In genomic region chr16:29007865-29008593, GRCh38 we compare ENCODE assay signal across 1 cellular context.
TF ChIP-seq lines count a peak whose summit lies in the region.

No MANE protein-coding gene starts in this region.

TF ChIP-seq in K562, 482 proteins besides CTCF, POLR2A, EP300 and RAD21 (continued from another document and continues in another):
- TF ChIP-seq VEZF1 (CRISPR knock-in tag; IDR thresholded peaks at IDR 0.05): 0 out of 2 replicates have a peak, but pooled peaks have one; percentile 11
- no peak for TF ChIP-seq SOX6 (IDR thresholded peaks at IDR 0.05)
- no peak for TF ChIP-seq NR2C2 (CRISPR knock-in tag; IDR thresholded peaks at IDR 0.05)
- no peak; the same call in 1 of the 2 replicates for TF ChIP-seq NR2C2 (tag; IDR thresholded peaks at IDR 0.05)
- TF ChIP-seq ZNF740 (CRISPR knock-in tag; IDR thresholded peaks at IDR 0.05): no peak; the same call in 1 of the 2 replicates
- no peak for TF ChIP-seq ZNF740 (tag; IDR thresholded peaks at IDR 0.05)
- no peak for TF ChIP-seq BDP1 (IDR thresholded peaks at IDR 0.05; ENCODE audit: insufficient read depth, insufficient read length)
- no peak for TF ChIP-seq U2AF2 (optimal IDR thresholded peaks at IDR 0.05; ENCODE audit: low read depth, low read length)
- no peak for TF ChIP-seq ZZZ3 (IDR thresholded peaks at IDR 0.05)
- peak; percentile 74; the same call in 1 of the 2 replicates for TF ChIP-seq MYNN (IDR thresholded peaks at IDR 0.05)
- no peak for TF ChIP-seq MYNN (CRISPR knock-in tag; IDR thresholded peaks at IDR 0.05)
- peak; percentile 39; the same call in 1 of the 2 replicates for TF ChIP-seq JUND (IDR thresholded peaks at IDR 0.05; ENCODE audit: borderline replicate concordance, low read depth, low read length)
- TF ChIP-seq JUND (tag; IDR thresholded peaks at IDR 0.05; ENCODE audit: borderline replicate concordance, low read depth, low read length): no peak
- no peak for TF ChIP-seq ATF6 (CRISPR knock-in tag; IDR thresholded peaks at IDR 0.05)
- TF ChIP-seq CGGBP1 (CRISPR knock-in tag; IDR thresholded peaks at IDR 0.05): no peak
- TF ChIP-seq ERF (CRISPR knock-in tag; IDR thresholded peaks at IDR 0.05): no peak
- no peak for TF ChIP-seq TCFL5 (CRISPR knock-in tag; conservative IDR thresholded peaks at IDR 0.05)
- TF ChIP-seq ZNF75A (CRISPR knock-in tag; IDR thresholded peaks at IDR 0.05): no peak
- TF ChIP-seq IRF2 (CRISPR knock-in tag; IDR thresholded peaks at IDR 0.05): no peak
- no peak for TF ChIP-seq SPI1 (IDR thresholded peaks at IDR 0.05; ENCODE audit: borderline replicate concordance, low read depth, low read length)
- TF ChIP-seq RHOXF2B (CRISPR knock-in tag; conservative IDR thresholded peaks at IDR 0.05): no peak
- TF ChIP-seq JUN (IDR thresholded peaks at IDR 0.05; ENCODE audit: borderline replicate concordance, low read depth, low read length): 0 out of 2 replicates have a peak, but pooled peaks have one; percentile 15
- TF ChIP-seq JUN (CRISPR knock-in tag; IDR thresholded peaks at IDR 0.05; ENCODE audit: borderline replicate concordance): no peak
- no peak for TF ChIP-seq NCOA1 (IDR thresholded peaks at IDR 0.05; ENCODE audit: low read depth)
- TF ChIP-seq RCOR1 (IDR thresholded peaks at IDR 0.05; ENCODE audit: borderline replicate concordance in 1 of 2, low read depth in 2 of 2, low read length in 2 of 2): peak in 1 of 2 experiments; percentile 48; a peak in 2 of 4 replicates
- no peak for TF ChIP-seq SMARCB1 (IDR thresholded peaks at IDR 0.05; ENCODE audit: insufficient read length, low read depth)
- no peak for TF ChIP-seq MEF2A (IDR thresholded peaks at IDR 0.05; ENCODE audit: control insufficient read depth, low read depth, low read length)
- no peak for TF ChIP-seq GTF3C2 (IDR thresholded peaks at IDR 0.05; ENCODE audit: borderline replicate concordance, extremely low read depth, insufficient read length)
- no peak for TF ChIP-seq ZNF12 (CRISPR knock-in tag; IDR thresholded peaks at IDR 0.05)
- TF ChIP-seq THRAP3 (IDR thresholded peaks at IDR 0.05; ENCODE audit: borderline replicate concordance): no peak
- no peak; the same call in 1 of the 2 replicates for TF ChIP-seq KLF16 (IDR thresholded peaks at IDR 0.05)
- TF ChIP-seq ZNF146 (CRISPR knock-in tag; IDR thresholded peaks at IDR 0.05; ENCODE audit: unreplicated experiment): no peak
- no peak for TF ChIP-seq ZNF561 (CRISPR knock-in tag; conservative IDR thresholded peaks at IDR 0.05)
- TF ChIP-seq PML (IDR thresholded peaks at IDR 0.05; ENCODE audit: low read length): no peak
- TF ChIP-seq CREB5 (CRISPR knock-in tag; IDR thresholded peaks at IDR 0.05): no peak
- no peak for TF ChIP-seq BHLHE40 (IDR thresholded peaks at IDR 0.05; ENCODE audit: low read length)
- TF ChIP-seq MXI1 (IDR thresholded peaks at IDR 0.05; ENCODE audit: low read depth, low read length): no peak
- no peak for TF ChIP-seq ZNF431 (CRISPR knock-in tag; IDR thresholded peaks at IDR 0.05)
- TF ChIP-seq ZNF224 (CRISPR knock-in tag; IDR thresholded peaks at IDR 0.05): no peak
- TF ChIP-seq ZNF655 (CRISPR knock-in tag; IDR thresholded peaks at IDR 0.05): no peak
- no peak for TF ChIP-seq SAFB (IDR thresholded peaks at IDR 0.05; ENCODE audit: borderline replicate concordance, low read depth, low read length)
- TF ChIP-seq EP400 (IDR thresholded peaks at IDR 0.05): no peak
- TF ChIP-seq HOMEZ (CRISPR knock-in tag; IDR thresholded peaks at IDR 0.05): no peak
- TF ChIP-seq SMARCE1 (IDR thresholded peaks at IDR 0.05): no peak
- no peak for TF ChIP-seq NR2F6 (CRISPR knock-in tag; IDR thresholded peaks at IDR 0.05)
- TF ChIP-seq ZNF239 (CRISPR knock-in tag; IDR thresholded peaks at IDR 0.05): peak; percentile 73
- no peak for TF ChIP-seq RBM34 (IDR thresholded peaks at IDR 0.05; ENCODE audit: borderline replicate concordance, insufficient read depth, low read length)
- no peak for TF ChIP-seq ASH1L (IDR thresholded peaks at IDR 0.05; ENCODE audit: borderline replicate concordance, low read depth, partially characterized antibody)
- TF ChIP-seq FOXO4 (CRISPR knock-in tag; IDR thresholded peaks at IDR 0.05): no peak
- no peak for TF ChIP-seq MXD1 (CRISPR knock-in tag; IDR thresholded peaks at IDR 0.05; ENCODE audit: borderline replicate concordance, poor library complexity, severe bottlenecking)
- peak; percentile 82 for TF ChIP-seq ZNF263 (CRISPR knock-in tag; IDR thresholded peaks at IDR 0.05; ENCODE audit: borderline replicate concordance)
- peak; percentile 77 to 84; a peak in 3 of 4 replicates for TF ChIP-seq KDM1A (IDR thresholded peaks at IDR 0.05)
- no peak for TF ChIP-seq PCBP1 (IDR thresholded peaks at IDR 0.05; ENCODE audit: low read depth, low read length, poor library complexity, severe bottlenecking)
- no peak for TF ChIP-seq GABPB2 (CRISPR knock-in tag; conservative IDR thresholded peaks at IDR 0.05)
- no peak for TF ChIP-seq HNRNPLL (IDR thresholded peaks at IDR 0.05; ENCODE audit: low read depth, low read length, poor library complexity, severe bottlenecking)
- peak; percentile 45; the same call in 1 of the 2 replicates for TF ChIP-seq MAX (CRISPR knock-in tag; IDR thresholded peaks at IDR 0.05)
- no peak for TF ChIP-seq SNIP1 (IDR thresholded peaks at IDR 0.05; ENCODE audit: low read depth)
- TF ChIP-seq ZNF212 (CRISPR knock-in tag; IDR thresholded peaks at IDR 0.05): no peak
- TF ChIP-seq SREBF2 (CRISPR knock-in tag; IDR thresholded peaks at IDR 0.05): no peak
- TF ChIP-seq SMAD2 (IDR thresholded peaks at IDR 0.05; ENCODE audit: low read depth, low read length): no peak
- TF ChIP-seq RBFOX2 (IDR thresholded peaks at IDR 0.05; ENCODE audit: low read depth, low read length): peak; percentile 59; the same call in 1 of the 2 replicates
- no peak; a peak in 1 of 4 replicates for TF ChIP-seq HDAC1 (IDR thresholded peaks at IDR 0.05)
- no peak for TF ChIP-seq HNRNPK (IDR thresholded peaks at IDR 0.05; ENCODE audit: low read depth, low read length, poor library complexity, severe bottlenecking)
- TF ChIP-seq POLR2G (IDR thresholded peaks at IDR 0.05; ENCODE audit: low read depth, low read length): 0 out of 2 replicates have a peak, but pooled peaks have one; percentile 29
- TF ChIP-seq BRF1 (IDR thresholded peaks at IDR 0.05; ENCODE audit: borderline replicate concordance, extremely low read depth, insufficient read length): no peak
